In the genomic region with DNA sequence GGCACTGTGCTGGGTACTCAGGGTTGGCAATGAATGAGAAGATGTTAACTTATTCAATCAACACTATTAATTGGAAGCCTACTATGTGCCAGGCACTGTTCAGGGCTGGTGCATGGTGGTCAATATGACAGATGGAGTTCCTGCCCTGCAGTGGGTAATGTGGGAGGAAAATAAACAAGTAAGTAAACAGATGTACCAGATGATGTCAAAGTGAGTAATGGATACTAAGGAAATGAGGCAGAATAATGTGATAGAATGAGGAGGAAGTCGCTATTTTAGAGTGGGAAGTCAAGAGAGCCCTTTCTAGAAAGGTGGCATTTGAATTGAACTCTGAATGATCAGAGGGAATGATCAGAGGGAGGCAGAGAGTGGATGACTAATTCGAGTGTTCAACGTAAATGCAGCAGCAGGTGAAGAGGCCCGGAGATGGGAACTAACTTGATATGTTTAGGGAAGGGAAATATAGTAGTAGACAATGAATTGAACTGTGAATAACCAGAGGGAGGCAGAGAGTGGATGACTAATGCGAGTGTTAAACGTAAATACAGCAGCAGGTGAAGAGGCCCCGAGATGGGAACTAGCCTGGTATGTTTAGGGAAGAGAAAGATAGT, we compare ENCODE assay signal across 18 cellular contexts. TPM values are rescaled to one million over a fixed set of nuclear protein-coding genes. Genes with fewer than 3 reads are reported as not detected.
DNase-seq lines count a peak whose midpoint lies in the region; ATAC-seq and TF ChIP-seq lines count a peak whose summit lies in the region.
"Had no signal": no experiment of that assay in that cellular context is flagged by ENCODE, and none has a peak within 500 bp of the region (broad histone marks: within the 10 kb centered on the region; RNA-seq: fewer than 3 reads in every experiment).

No MANE protein-coding gene starts in this region.

- H3K4me3 Mint-ChIP-seq in activated naive CD4-positive, alpha-beta T cell treated with anti-CD3 and anti-CD28 coated beads, Interleukin-2, amount 50 U/mL, for 24 hours: no peak overlapping the region
- H3K4me3 Mint-ChIP-seq: GM23338 had no signal

- TF ChIP-seq CTCF in foreskin keratinocyte (conservative IDR thresholded peaks at IDR 0.05): no peak

- peak; percentile 33 for DNase-seq in NCI-H2171 treated with DMSO at 0.1 percent for 48 hours (lab: John Stamatoyannopoulos, UW)
- no peak for DNase-seq in NCI-H2171 (lab: John Stamatoyannopoulos, UW)
- no peak for DNase-seq in activated naive CD4-positive, alpha-beta T cell treated with anti-CD3 and anti-CD28 coated beads, Interleukin-2, amount 50 U/mL, for 16 hours
- peak; percentile 2 for DNase-seq in HT1080 (ENCODE audit: low read depth)
- DNase-seq in foreskin keratinocyte: no peak
- DNase-seq in NCI-H2029 (lab: John Stamatoyannopoulos, UW): no peak
- no peak for DNase-seq in left cardiac atrium
- DNase-seq: Caco-2, DMS79 treated with DMSO at 0.1 percent for 48 hours, GDM1, NCI-H1417, NCI-H2029 treated with DMSO at 0.1 percent for 48 hours, NCI-H345, NCI-H748 treated with DMSO at 0.1 percent for 48 hours, PC-9 had no signal

- H3K4me1 Mint-ChIP-seq in activated naive CD4-positive, alpha-beta T cell treated with anti-CD3 and anti-CD28 coated beads, Interleukin-2, amount 50 U/mL, for 24 hours: peaks cover 8% of the 10 kb centered on the region
- H3K4me1 Mint-ChIP-seq: GM23338 had no signal

- peak overlapping the region; percentile 31 for H3K27ac Mint-ChIP-seq in activated naive CD4-positive, alpha-beta T cell treated with anti-CD3 and anti-CD28 coated beads, Interleukin-2, amount 50 U/mL, for 24 hours
- H3K27ac Mint-ChIP-seq: GM23338 had no signal

- peak; percentile 35 for ATAC-seq in foreskin keratinocyte
- no peak for ATAC-seq in left cardiac atrium
- ATAC-seq: GM23338 had no signal

- no peaks in the 10 kb centered on the region for H3K4me1 ChIP-seq in foreskin keratinocyte
- H3K4me1 ChIP-seq: Caco-2 had no signal

- H3K9me3 Mint-ChIP-seq in activated naive CD4-positive, alpha-beta T cell treated with anti-CD3 and anti-CD28 coated beads, Interleukin-2, amount 50 U/mL, for 24 hours: no peaks in the 10 kb centered on the region
- H3K9me3 Mint-ChIP-seq: GM23338 had no signal

- intact Hi-C loops in left cardiac atrium (cut with DNase I): no loop called here

- no peaks in the 10 kb centered on the region for H3K36me3 Mint-ChIP-seq in activated naive CD4-positive, alpha-beta T cell treated with anti-CD3 and anti-CD28 coated beads, Interleukin-2, amount 50 U/mL, for 24 hours

- no peaks in the 10 kb centered on the region for H3K27me3 ChIP-seq in foreskin keratinocyte

- no peak overlapping the region for H3K27ac ChIP-seq in foreskin keratinocyte
- H3K27ac ChIP-seq: C4-2B, PC-9 had no signal

- H3K27me3 Mint-ChIP-seq in activated naive CD4-positive, alpha-beta T cell treated with anti-CD3 and anti-CD28 coated beads, Interleukin-2, amount 50 U/mL, for 24 hours: peaks cover 1% of the 10 kb centered on the region

RNA-seq across cellular contexts. Expression of a gene that starts 48.3 kb away (rescaled TPM):
- 28.1 and 29.5 TPM in 2 replicates for total RNA-seq in HT1080 (2014; rRNA removed; shearing (Covaris generic))
- 35.0 and 39.7 TPM in 2 replicates for polyA plus RNA-seq in HT1080 (2015; cell fraction: cytosol; rRNA removed)
- polyA plus RNA-seq in HT1080 (2015; cell fraction: nucleus; rRNA removed): 22.3 and 28.5 TPM in 2 replicates
- total RNA-seq in foreskin keratinocyte (140 and 141 TPM in 2 replicates), left cardiac atrium (1 to 10 TPM; 5.9 to 9.2 TPM)
- polyA plus RNA-seq in foreskin keratinocyte: 145 and 151 TPM in 2 replicates

Comparison
In these comparisons a context has a peak if more than half of its experiments do, and no peak if none do; other contexts are left out.
1. DNase-seq: peak in NCI-H2171 treated with DMSO at 0.1 percent for 48 hours (single experiment) and HT1080 (single experiment); none in NCI-H2171 (single experiment), activated naive CD4-positive, alpha-beta T cell treated with anti-CD3 and anti-CD28 coated beads, Interleukin-2, amount 50 U/mL, for 16 hours (single experiment), foreskin keratinocyte (0 of 2), NCI-H2029 (single experiment) and left cardiac atrium (single experiment).